Comparison of ENCODE assay signal across 20 cellular contexts in genomic region chr2:48753228-48753627, GRCh38. TPM values are rescaled to one million over a fixed set of nuclear protein-coding genes. Genes with fewer than 3 reads are reported as not detected.
A peak's percentile ranks its signal among the peaks of the same experiment; 100 is the strongest.
DNase-seq lines count a peak whose midpoint lies in the region; ATAC-seq and TF ChIP-seq lines count a peak whose summit lies in the region.
"Had no signal": no experiment of that assay in that cellular context is flagged by ENCODE, and none has a peak within 500 bp of the region (broad histone marks: within the 10 kb centered on the region; RNA-seq: fewer than 3 reads in every experiment).

No MANE protein-coding gene starts in this region.

- intact Hi-C loops in ovary (cut with DNase I), result no loop called here

- TF ChIP-seq CTCF in ovary (IDR thresholded peaks at IDR 0.05), result no peak

- no peaks in the 10 kb centered on the region for H4K20me1 ChIP-seq in BLaER1 treated with 17β-estradiol and CSF1 and Interleukin-3, amounts not matched to agents 10 nM and 100 nM

- peaks cover 23 to 70% (median 54%) of the 10 kb centered on the region in 10 experiments for H3K4me1 ChIP-seq in BLaER1 treated with 17β-estradiol and CSF1 and Interleukin-3, amounts not matched to agents 10 nM and 100 nM
- H3K4me1 ChIP-seq in ovary (ENCODE audit: insufficient read depth), result peaks cover 6% of the 10 kb centered on the region

- H3K27me3 ChIP-seq in BLaER1 treated with 17β-estradiol and CSF1 and Interleukin-3, amounts not matched to agents 10 nM and 100 nM, result peaks cover 0 to 5% (median 0%) of the 10 kb centered on the region in 11 experiments; a peak in 1 of 22 replicates
- H3K27me3 ChIP-seq in ovary, result no peaks in the 10 kb centered on the region

- H3K9me3 ChIP-seq in BLaER1 treated with 17β-estradiol and CSF1 and Interleukin-3, amounts not matched to agents 10 nM and 100 nM (replicated peaks in 1 of 11), result peaks cover 0 to 13% (median 6%) of the 10 kb centered on the region in 11 experiments; a peak in 10 of 22 replicates
- no peaks in the 10 kb centered on the region for H3K9me3 ChIP-seq in ovary

- DNase-seq in RPMI8226, result peak; percentile 6
- DNase-seq in anterior cingulate cortex (lab: John Stamatoyannopoulos, UW), result no peak
- DNase-seq in ovary, result no peak
- no peak for DNase-seq in NCI-H1436 treated with DMSO at 0.1 percent for 48 hours (lab: John Stamatoyannopoulos, UW)
- DNase-seq in GM19238 (ENCODE audit: insufficient read length, low spot score), result no peak
- DNase-seq: DMS53, KBM-7, NCI-H1105, NCI-H187 treated with DMSO at 0.1 percent for 48 hours, NCI-H2171, NCI-H446 treated with DMSO at 0.1 percent for 48 hours, NCI-H748 treated with DMSO at 0.1 percent for 48 hours, SHP77 treated with DMSO at 0.1 percent for 48 hours, T-helper 2 cell had no signal

- peak overlapping the region in 9 of 11 experiments; percentile 26 to 94 (median 66); a peak in 18 of 22 replicates for H3K4me2 ChIP-seq in BLaER1 treated with 17β-estradiol and CSF1 and Interleukin-3, amounts not matched to agents 10 nM and 100 nM

- TF ChIP-seq POLR2A in ovary (IDR thresholded peaks at IDR 0.05), result no peak

- no peak overlapping the region for H3K9ac ChIP-seq in BLaER1 treated with 17β-estradiol and CSF1 and Interleukin-3, amounts not matched to agents 10 nM and 100 nM

- peak overlapping the region in 1 of 10 experiments; percentile 26; a peak in 1 of 20 replicates for H3K4me3 ChIP-seq in BLaER1 treated with 17β-estradiol and CSF1 and Interleukin-3, amounts not matched to agents 10 nM and 100 nM
- no peak overlapping the region for H3K4me3 ChIP-seq in ovary

- TF ChIP-seq EP300 in ovary (IDR thresholded peaks at IDR 0.05), result no peak

- H3K27ac ChIP-seq in BLaER1 treated with 17β-estradiol and CSF1 and Interleukin-3, amounts not matched to agents 10 nM and 100 nM, result 0 out of 22 replicates have a peak overlapping the region, but pooled peaks of 2 of the 11 experiments have one; percentile 8 to 18
- H3K27ac ChIP-seq in ovary, result no peak overlapping the region

- peak; percentile 31 for ATAC-seq in GM18868 (IDR thresholded peaks at IDR 0.05; ENCODE audit: unreplicated experiment)
- ATAC-seq in HG02943 (IDR thresholded peaks at IDR 0.05; ENCODE audit: low read depth, unreplicated experiment), result peak; percentile 54
- ATAC-seq: Panc1 had no signal

- H3K36me3 ChIP-seq in BLaER1 treated with 17β-estradiol and CSF1 and Interleukin-3, amounts not matched to agents 10 nM and 100 nM, result no peaks in the 10 kb centered on the region
- no peaks in the 10 kb centered on the region for H3K36me3 ChIP-seq in ovary

- WGBS in ovary, 3 donors, result 83 to 92% (median 90%) methylated on average over 1 of the region's 1 CpG

RNA-seq across cellular contexts. Expression of gene LHCGR, which starts 2.3 kb away (rescaled TPM):
- 1 to 10 TPM in 5 of 7 donors, under 1 TPM in 2; 0.35 to 4.8 (median 1.7) TPM for total RNA-seq in ovary
- 10 to 100 TPM in 1 of 2 donors, 1 to 10 TPM in 1; 1.2 to 91.2 TPM for polyA plus RNA-seq in ovary
- total RNA-seq: A172 had no signal
- polyA plus RNA-seq: CD14-positive monocyte had no signal
